ENCODE assay signal across 1 cellular context in the genomic region with DNA sequence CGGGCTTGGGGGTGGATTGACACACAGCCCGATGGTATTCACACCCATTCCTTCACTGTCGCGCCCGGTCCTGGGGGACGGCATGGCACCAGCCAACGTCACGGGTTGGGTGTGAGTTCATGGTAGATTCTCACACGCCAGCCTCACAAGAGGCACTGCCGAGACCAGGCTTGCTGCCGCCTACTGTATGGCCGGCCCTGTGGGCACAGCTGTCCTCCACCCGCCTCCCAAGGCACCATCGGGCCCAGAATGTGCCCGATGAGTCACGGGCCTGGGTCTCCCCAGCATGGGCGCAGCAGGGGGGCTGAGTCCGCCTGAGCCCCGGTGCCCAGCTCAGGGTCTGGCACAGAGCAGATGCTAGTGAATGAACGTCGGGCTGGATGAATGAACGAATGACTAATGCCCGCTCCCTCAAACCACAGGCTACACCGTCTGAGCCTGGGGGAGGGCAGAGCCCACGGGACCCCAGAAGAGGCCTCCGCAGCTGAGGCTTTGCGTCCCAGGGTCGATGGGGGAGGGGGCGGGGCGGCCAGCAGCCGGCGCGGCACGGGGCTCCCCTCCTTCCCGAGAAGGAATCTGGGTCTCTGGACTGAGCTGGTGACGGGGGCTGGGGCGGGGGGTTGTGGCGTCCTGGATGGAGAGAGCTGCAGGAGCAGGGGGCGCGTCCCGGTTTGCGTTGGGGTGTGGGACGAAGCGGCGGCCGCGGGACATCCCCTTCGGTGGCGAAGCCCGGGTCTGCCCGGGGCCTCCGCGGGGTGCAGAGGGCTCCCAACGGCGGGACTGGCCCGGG.
TF ChIP-seq lines count a peak whose summit lies in the region.

No MANE protein-coding gene starts in this region.

TF ChIP-seq in HEK293, 187 proteins besides CTCF, POLR2A, EP300 and RAD21 (continued from another document):
- TF ChIP-seq ZSCAN30 (tag by site-specific recombination; IDR thresholded peaks at IDR 0.05) = no peak
- TF ChIP-seq, protein P1, sequence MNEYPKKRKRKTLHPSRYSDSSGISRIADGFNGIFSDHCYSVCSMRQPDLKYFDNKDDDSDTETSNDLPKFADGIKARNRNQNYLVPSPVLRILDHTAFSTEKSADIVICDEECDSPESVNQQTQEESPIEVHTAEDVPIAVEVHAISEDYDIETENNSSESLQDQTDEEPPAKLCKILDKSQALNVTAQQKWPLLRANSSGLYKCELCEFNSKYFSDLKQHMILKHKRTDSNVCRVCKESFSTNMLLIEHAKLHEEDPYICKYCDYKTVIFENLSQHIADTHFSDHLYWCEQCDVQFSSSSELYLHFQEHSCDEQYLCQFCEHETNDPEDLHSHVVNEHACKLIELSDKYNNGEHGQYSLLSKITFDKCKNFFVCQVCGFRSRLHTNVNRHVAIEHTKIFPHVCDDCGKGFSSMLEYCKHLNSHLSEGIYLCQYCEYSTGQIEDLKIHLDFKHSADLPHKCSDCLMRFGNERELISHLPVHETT (tag by site-specific recombination; IDR thresholded peaks at IDR 0.05) = no peak
- TF ChIP-seq, protein P2, sequence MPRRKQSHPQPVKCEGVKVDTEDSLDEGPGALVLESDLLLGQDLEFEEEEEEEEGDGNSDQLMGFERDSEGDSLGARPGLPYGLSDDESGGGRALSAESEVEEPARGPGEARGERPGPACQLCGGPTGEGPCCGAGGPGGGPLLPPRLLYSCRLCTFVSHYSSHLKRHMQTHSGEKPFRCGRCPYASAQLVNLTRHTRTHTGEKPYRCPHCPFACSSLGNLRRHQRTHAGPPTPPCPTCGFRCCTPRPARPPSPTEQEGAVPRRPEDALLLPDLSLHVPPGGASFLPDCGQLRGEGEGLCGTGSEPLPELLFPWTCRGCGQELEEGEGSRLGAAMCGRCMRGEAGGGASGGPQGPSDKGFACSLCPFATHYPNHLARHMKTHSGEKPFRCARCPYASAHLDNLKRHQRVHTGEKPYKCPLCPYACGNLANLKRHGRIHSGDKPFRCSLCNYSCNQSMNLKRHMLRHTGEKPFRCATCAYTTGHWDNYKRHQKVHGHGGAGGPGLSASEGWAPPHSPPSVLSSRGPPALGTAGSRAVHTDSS (tag by site-specific recombination; IDR thresholded peaks at IDR 0.05) = no peak
